In the genomic region with DNA sequence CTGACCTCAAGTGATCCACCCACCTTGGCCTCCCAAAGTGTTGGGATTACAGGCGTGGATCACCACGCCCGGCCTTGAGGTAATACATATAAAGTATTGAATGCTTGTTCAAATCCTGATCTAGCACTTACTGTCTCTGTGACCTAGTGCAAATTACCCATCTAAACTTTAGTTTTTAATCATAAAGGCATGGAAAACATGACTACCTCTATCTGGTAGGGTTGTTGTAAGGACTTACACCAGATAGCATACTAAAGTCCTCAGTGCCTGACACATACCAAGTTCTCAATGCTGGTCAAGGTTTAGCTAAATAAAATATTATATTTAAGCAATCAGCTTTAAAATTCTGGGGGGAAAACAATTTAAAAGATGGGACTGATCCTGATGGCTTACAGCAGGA, we compare ENCODE assay signal across 29 cellular contexts.
"Had no signal": no experiment of that assay in that cellular context is flagged by ENCODE, and none has a peak within 500 bp of the region (broad histone marks: within the 10 kb centered on the region; RNA-seq: fewer than 3 reads in every experiment).

No MANE protein-coding gene starts in this region.

- H3K4me1 Mint-ChIP-seq: activated CD4-positive, alpha-beta T cell treated with anti-CD3 and anti-CD28 coated beads, Interleukin-2, amount 10 ng/mL, durations not matched to agents 7 days and 5 days had no signal

- H3K27ac Mint-ChIP-seq: activated B cell treated with CpG ODN at 0.5 μM for 24 hours; activated CD4-positive, alpha-beta memory T cell treated with anti-CD3 and anti-CD28 coated beads for 36 hours; activated CD4-positive, alpha-beta T cell treated with anti-CD3 and anti-CD28 coated beads, Interleukin-2, amount 10 ng/mL, durations not matched to agents 7 days and 5 days; activated CD8-positive, alpha-beta T cell treated with anti-CD3 and anti-CD28 coated beads for 36 hours; activated naive CD4-positive, alpha-beta T cell treated with anti-CD3 and anti-CD28 coated beads, Interleukin-2, amount 10 ng/mL, durations not matched to agents 7 days and 5 days; activated naive CD4-positive, alpha-beta T cell treated with anti-CD3 and anti-CD28 coated beads, Interleukin-2, amount 50 U/mL, for 24 hours; activated naive CD8-positive, alpha-beta T cell; activated T-helper 1 cell treated with anti-CD3 and anti-CD28 coated beads, Interleukin-12 subunit alpha, Interleukin-12 subunit beta, Interleukin-2, Interleukin-4 antibody, amounts not matched to agents 30 ng/mL and 10 ng/mL and 1 ng/mL, durations not matched to agents 14 hours and 24 hours and 36 hours; activated T-helper 2 cell treated with anti-CD3 and anti-CD28 coated beads, Interferon-gamma antibody, Interleukin-2, Interleukin-4, amounts not matched to agents 10 μg/mL and 5 μg/mL and 100 μg/mL, durations not matched to agents 14 hours and 24 hours and 36 hours; brain; T-helper 1 cell treated with Interleukin-12 subunit alpha and Interleukin-12 subunit beta and Interleukin-4 antibody, amounts not matched to agents 30 μg/mL and 1 μg/mL, for 36 hours; T-helper 2 cell treated with Interferon-gamma antibody and Interleukin-4, amounts not matched to agents 5 μg/mL and 100 μg/mL, for 36 hours had no signal

- H3K27me3 Mint-ChIP-seq: activated B cell treated with CpG ODN at 0.5 μM for 24 hours; activated CD4-positive, alpha-beta memory T cell treated with anti-CD3 and anti-CD28 coated beads for 36 hours; activated CD4-positive, alpha-beta T cell treated with anti-CD3 and anti-CD28 coated beads, Interleukin-2, amount 10 ng/mL, durations not matched to agents 7 days and 5 days; activated CD8-positive, alpha-beta T cell treated with anti-CD3 and anti-CD28 coated beads for 36 hours; activated naive CD4-positive, alpha-beta T cell treated with anti-CD3 and anti-CD28 coated beads, Interleukin-2, amount 10 ng/mL, durations not matched to agents 7 days and 5 days; activated naive CD4-positive, alpha-beta T cell treated with anti-CD3 and anti-CD28 coated beads, Interleukin-2, amount 50 U/mL, for 24 hours; activated naive CD8-positive, alpha-beta T cell; brain; central memory CD8-positive, alpha-beta T cell had no signal

- H3K4me3 Mint-ChIP-seq: activated B cell treated with CpG ODN at 0.5 μM for 24 hours; activated CD4-positive, alpha-beta memory T cell treated with anti-CD3 and anti-CD28 coated beads for 36 hours; activated CD4-positive, alpha-beta T cell treated with anti-CD3 and anti-CD28 coated beads, Interleukin-2, amount 10 ng/mL, durations not matched to agents 7 days and 5 days; activated CD8-positive, alpha-beta T cell treated with anti-CD3 and anti-CD28 coated beads for 36 hours; activated naive CD4-positive, alpha-beta T cell treated with anti-CD3 and anti-CD28 coated beads, Interleukin-2, amount 10 ng/mL, durations not matched to agents 7 days and 5 days; activated naive CD4-positive, alpha-beta T cell treated with anti-CD3 and anti-CD28 coated beads, Interleukin-2, amount 50 U/mL, for 24 hours; activated naive CD8-positive, alpha-beta T cell; activated T-cell treated with anti-CD3 and anti-CD28 coated beads, Interleukin-2, amount 50 U/mL, for 4 hours; activated T-helper 1 cell treated with anti-CD3 and anti-CD28 coated beads, Interleukin-12 subunit alpha, Interleukin-12 subunit beta, Interleukin-2, Interleukin-4 antibody, amounts not matched to agents 30 ng/mL and 10 ng/mL and 1 ng/mL, durations not matched to agents 14 hours and 24 hours and 36 hours; brain; central memory CD8-positive, alpha-beta T cell; T-helper 1 cell treated with Interleukin-12 subunit alpha and Interleukin-12 subunit beta and Interleukin-4 antibody, amounts not matched to agents 30 μg/mL and 1 μg/mL, for 36 hours; T-helper 2 cell treated with Interferon-gamma antibody and Interleukin-4, amounts not matched to agents 5 μg/mL and 100 μg/mL, for 36 hours had no signal

- H3K9me3 Mint-ChIP-seq: activated B cell treated with CpG ODN at 0.5 μM for 24 hours; activated CD4-positive, alpha-beta memory T cell treated with anti-CD3 and anti-CD28 coated beads for 36 hours; activated CD4-positive, alpha-beta T cell treated with anti-CD3 and anti-CD28 coated beads, Interleukin-2, amount 10 ng/mL, durations not matched to agents 7 days and 5 days; activated CD8-positive, alpha-beta T cell treated with anti-CD3 and anti-CD28 coated beads for 36 hours; activated naive CD4-positive, alpha-beta T cell treated with anti-CD3 and anti-CD28 coated beads, Interleukin-2, amount 10 ng/mL, durations not matched to agents 7 days and 5 days; activated naive CD4-positive, alpha-beta T cell treated with anti-CD3 and anti-CD28 coated beads, Interleukin-2, amount 50 U/mL, for 24 hours; activated T-cell treated with anti-CD3 and anti-CD28 coated beads, Interleukin-2, amount 50 U/mL, for 4 hours; activated T-helper 1 cell treated with anti-CD3 and anti-CD28 coated beads, Interleukin-12 subunit alpha, Interleukin-12 subunit beta, Interleukin-2, Interleukin-4 antibody, amounts not matched to agents 30 ng/mL and 10 ng/mL and 1 ng/mL, durations not matched to agents 14 hours and 24 hours and 36 hours; activated T-helper 2 cell treated with anti-CD3 and anti-CD28 coated beads, Interferon-gamma antibody, Interleukin-2, Interleukin-4, amounts not matched to agents 10 μg/mL and 5 μg/mL and 100 μg/mL, durations not matched to agents 14 hours and 24 hours and 36 hours; brain; central memory CD8-positive, alpha-beta T cell; T-helper 1 cell treated with Interleukin-12 subunit alpha and Interleukin-12 subunit beta and Interleukin-4 antibody, amounts not matched to agents 30 μg/mL and 1 μg/mL, for 36 hours; T-helper 2 cell treated with Interferon-gamma antibody and Interleukin-4, amounts not matched to agents 5 μg/mL and 100 μg/mL, for 36 hours had no signal

- DNase-seq: activated B cell treated with CpG ODN at 0.5 μM for 24 hours; activated CD4-positive, alpha-beta memory T cell treated with anti-CD3 and anti-CD28 coated beads for 36 hours; activated CD4-positive, alpha-beta T cell treated with anti-CD3 and anti-CD28 coated beads for 48 hours; activated CD4-positive, alpha-beta T cell treated with anti-CD3 and anti-CD28 coated beads, Interleukin-2, amount 10 ng/mL, durations not matched to agents 7 days and 5 days; activated CD4-positive, CD25-positive, alpha-beta regulatory T cell treated with anti-CD3 and anti-CD28 coated beads, Interleukin-2, amount 50 U/mL, for 72 hours; activated CD8-positive, alpha-beta memory T cell treated with anti-CD3 and anti-CD28 coated beads, Interleukin-2, amount 50 U/mL, for 4 hours; activated CD8-positive, alpha-beta T cell treated with anti-CD3 and anti-CD28 coated beads for 36 hours; activated effector memory CD4-positive, alpha-beta T cell treated with Interleukin-2 at 50 U/mL for 16 hours; activated gamma-delta T cell; activated naive CD4-positive, alpha-beta T cell treated with anti-CD3 and anti-CD28 coated beads, Interleukin-2, amount 10 ng/mL, durations not matched to agents 7 days and 5 days; activated naive CD4-positive, alpha-beta T cell treated with Interleukin-2 at 50 U/mL for 16 hours; activated T-cell treated with anti-CD3 and anti-CD28 coated beads for 4 hours; activated T-cell treated with anti-CD3 and anti-CD28 coated beads, Interleukin-2, amount 50 U/mL, for 1 hour; activated T-cell treated with anti-CD3 and anti-CD28 coated beads, Interleukin-2, amount 50 U/mL, for 4 hours; amygdala; anterior cingulate cortex; caudate nucleus; cerebellar nuclear complex; T-helper 1 cell; T-helper 2 cell; T-helper 9 cell had no signal

- ATAC-seq: activated CD8-positive, alpha-beta T cell treated with anti-CD3 and anti-CD28 coated beads for 36 hours; activated T-cell treated with anti-CD3 and anti-CD28 coated beads, Interleukin-2, amount 50 U/mL, for 4 hours had no signal
